8 cellular contexts compared by ENCODE assay signal in the genomic region with DNA sequence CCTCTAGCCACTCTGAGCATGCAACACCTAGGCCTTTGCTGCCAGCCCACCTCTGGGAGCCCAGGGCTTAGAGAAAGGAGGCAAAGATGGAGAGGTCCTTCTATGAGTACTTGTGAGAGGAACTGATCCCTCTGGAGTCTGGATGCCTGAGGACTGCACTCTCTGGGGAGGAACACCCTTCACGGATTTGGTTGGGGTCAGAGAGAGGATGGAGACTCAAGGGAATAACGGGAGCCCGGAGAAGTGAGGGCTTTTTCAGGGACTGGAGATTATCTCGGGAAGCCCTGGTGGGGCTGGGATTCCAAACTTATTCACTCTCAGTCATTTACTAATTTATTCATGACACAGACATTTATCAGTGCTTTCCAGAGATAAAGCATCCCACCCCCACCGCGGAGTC. TPM values are rescaled to one million over a fixed set of nuclear protein-coding genes. Genes with fewer than 3 reads are reported as not detected.
DNase-seq lines count a peak whose midpoint lies in the region; ATAC-seq and TF ChIP-seq lines count a peak whose summit lies in the region.

No MANE protein-coding gene starts in this region.

- ATAC-seq in natural killer cell, result no peak
- no peak for ATAC-seq in HG03442 (IDR thresholded peaks at IDR 0.05; ENCODE audit: unreplicated experiment)

- POLR2A ChIA-PET in AG04449 (lab: Yijun Ruan, JAX), result interaction anchor here (0.6 kb wide), 2 partner anchors 153 to 232 kb away, joined by 4 read pairs; no protein-coding TSS in a partner anchor

- no peaks in the 10 kb centered on the region for H3K9me3 Mint-ChIP-seq in natural killer cell

- intact Hi-C loops in natural killer cell (cut with micrococcal nuclease), result loop anchor here (1.0 to 10.0 kb wide), 3 partner anchors 63 to 226 kb away; a partner anchor contains a TSS

- no peak for DNase-seq in AG04449 (ENCODE audit: low read depth, low spot score)
- no peak for DNase-seq in Jurkat, Clone E6-1 (ENCODE audit: low read depth, low spot score)
- no peak for DNase-seq in choroid plexus epithelial cell (ENCODE audit: low read depth)
- no peak for DNase-seq in natural killer cell
- DNase-seq in SW 1271 (lab: John Stamatoyannopoulos, UW), result no peak
- DNase-seq in NK-92 (lab: John Stamatoyannopoulos, UW; ENCODE audit: unreplicated experiment), result no peak
- no peak for DNase-seq in retina

- peaks cover 0 to 25% of the 10 kb centered on the region in 2 donors for H3K4me1 Mint-ChIP-seq in natural killer cell

- H3K36me3 Mint-ChIP-seq in natural killer cell, result no peaks in the 10 kb centered on the region

- peak overlapping the region; percentile 66 to 92 for H3K27ac Mint-ChIP-seq in natural killer cell

- peaks cover 0 to 15% of the 10 kb centered on the region in 2 donors for H3K27me3 Mint-ChIP-seq in natural killer cell (ENCODE audit: low read depth in 2 of 2)

- CTCF ChIA-PET in AG04449 (lab: Yijun Ruan, JAX), result interaction anchor here (0.6 to 6.1 kb wide), 39 partner anchors 8 to 248 kb away, joined by 3 to 39 read pairs (median 5); a partner anchor contains a TSS

- peak overlapping the region; percentile 93 for H3K4me3 ChIP-seq in AG04449 (ENCODE audit: low read depth, low read length)
- H3K4me3 ChIP-seq in Jurkat, Clone E6-1 (ENCODE audit: low read length), result peak overlapping the region; percentile 84
- H3K4me3 ChIP-seq in choroid plexus epithelial cell (ENCODE audit: low read depth, low read length), result peak overlapping the region; percentile 91

- no peak for TF ChIP-seq CTCF in AG04449 (IDR thresholded peaks at IDR 0.05; ENCODE audit: insufficient read depth, low read length, missing control alignments)
- TF ChIP-seq CTCF in choroid plexus epithelial cell (conservative IDR thresholded peaks at IDR 0.05; ENCODE audit: low read depth, low read length), result no peak
- TF ChIP-seq CTCF in natural killer cell (IDR thresholded peaks at IDR 0.05), result no peak

- H3K4me3 Mint-ChIP-seq in natural killer cell, result peak overlapping the region; percentile 60

RNA-seq across cellular contexts. Expression of a gene that starts 0.4 kb away (rescaled TPM):
- not detected for polyA plus RNA-seq in Jurkat, Clone E6-1 (2012; ENCODE audit: insufficient read depth, insufficient read length)
- total RNA-seq in natural killer cell, result not detected

RNA-seq across cellular contexts. Expression of a gene that starts 0.5 kb away (rescaled TPM):
- polyA plus RNA-seq in Jurkat, Clone E6-1 (2012; ENCODE audit: insufficient read depth, insufficient read length), result 52.9 TPM
- total RNA-seq in natural killer cell, result 10 to 100 TPM in 2 of 3 donors, 1 to 10 TPM in 1; 8.6 to 17.8 (median 15.6) TPM

RNA-seq across cellular contexts. Expression of a gene that starts 2.4 kb away (rescaled TPM):
- polyA plus RNA-seq in Jurkat, Clone E6-1 (2012; ENCODE audit: insufficient read depth, insufficient read length), result not detected
- not detected for total RNA-seq in natural killer cell

RNA-seq across cellular contexts. Expression of a gene that starts 8.1 kb away (rescaled TPM):
- polyA plus RNA-seq in Jurkat, Clone E6-1 (2012; ENCODE audit: insufficient read depth, insufficient read length), result 1.6 TPM
- total RNA-seq in natural killer cell, result 1 to 10 TPM in 2 of 3 donors, under 1 TPM in 1; 0.89 to 1.9 (median 1.0) TPM

RNA-seq across cellular contexts. Expression of a gene that starts 10.3 kb away (rescaled TPM):
- polyA plus RNA-seq in Jurkat, Clone E6-1 (2012; ENCODE audit: insufficient read depth, insufficient read length), result not detected
- total RNA-seq in natural killer cell, result not detected
